In genomic region chr12:31119531-31120211, GRCh38 we compare ENCODE assay signal across 13 cellular contexts. TPM values are rescaled to one million over a fixed set of nuclear protein-coding genes. Genes with fewer than 3 reads are reported as not detected.
DNase-seq lines count a peak whose midpoint lies in the region; ATAC-seq, FAIRE-seq and TF ChIP-seq lines count a peak whose summit lies in the region.
"Had no signal": no experiment of that assay in that cellular context is flagged by ENCODE, and none has a peak within 500 bp of the region (broad histone marks: within the 10 kb centered on the region; RNA-seq: fewer than 3 reads in every experiment).

No MANE protein-coding gene starts in this region.

- no peak overlapping the region for H3K4ac ChIP-seq in H1 (replicated peaks; ENCODE audit: insufficient read length, low read depth, low read length)

- H3K14ac ChIP-seq in H1 (ENCODE audit: insufficient read length): no peak overlapping the region

- H3K4me1 ChIP-seq in Caco-2 (peaks cover 17% of the 10 kb centered on the region), OCI-LY1 (ENCODE audit: insufficient read depth, low read length, severe bottlenecking) (peaks cover 10% of the 10 kb centered on the region), H1 (replicated peaks in 1 of 4; ENCODE audit: control insufficient read depth in 3 of 4, insufficient read depth in 4 of 4, low read length in 3 of 4) (peaks cover 0 to 9% (median 0%) of the 10 kb centered on the region in 4 experiments; a peak in 5 of 7 replicates), osteoblast (ENCODE audit: insufficient read depth, low read length) (no peaks in the 10 kb centered on the region)
- H3K4me1 ChIP-seq: foreskin keratinocyte had no signal

- H3K36me3 Mint-ChIP-seq in Caco-2 (ENCODE audit: insufficient read depth, unreplicated experiment): peaks cover 6% of the 10 kb centered on the region

- H3K27me3 Mint-ChIP-seq in Caco-2 (ENCODE audit: insufficient read depth, unreplicated experiment): peaks cover 7% of the 10 kb centered on the region

- H4K8ac ChIP-seq in H1 (ENCODE audit: extremely low read depth, insufficient read depth, low read length): no peak overlapping the region

- H3K79me2 ChIP-seq in OCI-LY1 (ENCODE audit: insufficient read depth, low read length): no peaks in the 10 kb centered on the region
- no peaks in the 10 kb centered on the region for H3K79me2 ChIP-seq in H1 (ENCODE audit: control insufficient read depth in 1 of 2, insufficient read depth in 2 of 2, low read length in 2 of 2)
- H3K79me2 ChIP-seq in osteoblast (ENCODE audit: insufficient read depth, low read length): no peaks in the 10 kb centered on the region

- intact Hi-C loops in Caco-2 (cut with micrococcal nuclease; ENCODE audit: unreplicated experiment): loop anchor here (2.0 kb wide), 1 partner anchor 57 kb away; no protein-coding TSS in a partner anchor

- H3K27ac Mint-ChIP-seq in Caco-2 (ENCODE audit: unreplicated experiment): no peak overlapping the region

- no peak overlapping the region for H4K91ac ChIP-seq in H1 (replicated peaks; ENCODE audit: insufficient read length, low read length)

- DNase-seq in Caco-2 (no peak), H1 (ENCODE audit: low read depth in 1 of 2, low spot score in 2 of 2) (peak in 1 of 2 experiments; percentile 46), osteoblast (ENCODE audit: insufficient read length, low spot score, missing footprints) (peak; percentile 76), superior temporal gyrus (ENCODE audit: extremely low spot score) (no peak), cerebellar nuclear complex (lab: John Stamatoyannopoulos, UW) (no peak), D721Med (ENCODE audit: insufficient read length, low spot score) (no peak)
- DNase-seq: DND-41, foreskin keratinocyte had no signal

- POLR2A ChIA-PET in Caco-2 (lab: Charles Lee) (no interaction called here), H1 (lab: Charles Lee; ENCODE audit: partially characterized antibody) (interaction anchor here (1.3 kb wide), 1 partner anchor 106 kb away, joined by 3 read pairs; no protein-coding TSS in a partner anchor)

- H3K4me2 ChIP-seq in OCI-LY1 (ENCODE audit: low read length) (peak overlapping the region; percentile 100), H1 (ENCODE audit: insufficient read depth in 1 of 2, low read depth in 2 of 2, low read length in 2 of 2) (peak overlapping the region; percentile 71 to 73), osteoblast (ENCODE audit: insufficient read depth, low read length) (no peak overlapping the region)
- H3K4me2 ChIP-seq: PC-9 had no signal

- H4K20me1 ChIP-seq in OCI-LY1 (ENCODE audit: insufficient read depth, low read length) (no peaks in the 10 kb centered on the region), H1 (replicated peaks in 1 of 2; ENCODE audit: control insufficient read depth in 1 of 2, insufficient read depth in 2 of 2, low read length in 2 of 2) (peaks cover 0 to 2% of the 10 kb centered on the region in 2 experiments), osteoblast (ENCODE audit: insufficient read depth, low read length) (no peaks in the 10 kb centered on the region)

- TF ChIP-seq RAD21 in H1 (IDR thresholded peaks at IDR 0.05 in 1 of 2, conservative IDR thresholded peaks at IDR 0.05 in 1 of 2; ENCODE audit: low read depth in 2 of 2, low read length in 2 of 2): no peak

- H2BK20ac ChIP-seq in H1 (ENCODE audit: low read length): no peak overlapping the region

- no peak overlapping the region for H3K27ac ChIP-seq in OCI-LY1 (ENCODE audit: low read depth, low read length, poor library complexity, severe bottlenecking)
- no peak overlapping the region for H3K27ac ChIP-seq in H1 (ENCODE audit: low read depth, low read length)
- H3K27ac ChIP-seq in osteoblast (ENCODE audit: low read depth, low read length): no peak overlapping the region
- H3K27ac ChIP-seq: foreskin keratinocyte, PC-9 had no signal

- H3K23ac ChIP-seq in H1 (ENCODE audit: insufficient read length): no peak overlapping the region

- H3K18ac ChIP-seq in H1 (ENCODE audit: extremely low read depth, low read length): no peak overlapping the region; the same call in 1 of the 2 replicates

- 23% methylated on average over 13 of the region's 38 CpGs; no CpG with 5 or more reads in 1 of the 2 experiments for WGBS in H1 (ENCODE audit: extremely low coverage in 1 of 2, insufficient coverage in 1 of 2, insufficient read length in 1 of 2, insufficient replicate concordance in 2 of 2, low coverage in 1 of 2, low lambda C conversion rate in 2 of 2, missing lambda C conversion rate in 1 of 2), 2 experiments

- peak overlapping the region; percentile 69 for H3K4me3 Mint-ChIP-seq in Caco-2 (ENCODE audit: unreplicated experiment)

- H2AFZ ChIP-seq in OCI-LY1 (ENCODE audit: low read length) (no peak overlapping the region), H1 (ENCODE audit: low read length) (no peak overlapping the region), osteoblast (ENCODE audit: low read length) (no peak overlapping the region)
- H2AFZ ChIP-seq: PC-9 had no signal

- CTCF ChIA-PET in Caco-2 (lab: Charles Lee): no interaction called here
- CTCF ChIA-PET in H1 (lab: Charles Lee; ENCODE audit: partially characterized antibody): interaction anchor here (0.6 to 2.3 kb wide), 2 partner anchors 118 to 164 kb away, joined by 3 to 7 read pairs; no protein-coding TSS in a partner anchor

- no peak overlapping the region for H2BK12ac ChIP-seq in H1 (ENCODE audit: low read depth, low read length)

- H3K9me3 Mint-ChIP-seq in Caco-2 (ENCODE audit: unreplicated experiment): no peaks in the 10 kb centered on the region

- BruUV-seq in Caco-2 (replicated peaks; lab: Mats Ljungman, UMichigan): no TSS peak

- no peak for TF ChIP-seq EP300 in H1 (IDR thresholded peaks at IDR 0.05; ENCODE audit: borderline replicate concordance in 1 of 2, low read depth in 2 of 2, low read length in 2 of 2)

- no peak for TF ChIP-seq POLR2A in H1 (IDR thresholded peaks at IDR 0.05; ENCODE audit: control extremely low read depth in 1 of 2, low read depth in 2 of 2, low read length in 2 of 2)

- FAIRE-seq in H1 (lab: Jason Lieb, UNC): no peak
- no peak for FAIRE-seq in D721Med (lab: Jason Lieb, UNC)

- H2BK15ac ChIP-seq in H1 (ENCODE audit: low read length): no peak overlapping the region

- no peak for ATAC-seq in HG02623 (IDR thresholded peaks at IDR 0.05; ENCODE audit: unreplicated experiment)
- ATAC-seq: left lobe of liver had no signal

- H3K23me2 ChIP-seq in H1 (ENCODE audit: low read depth, low read length): peaks cover 11% of the 10 kb centered on the region; the same call in 1 of the 2 replicates

- no peaks in the 10 kb centered on the region for H3F3A ChIP-seq in OCI-LY1 (ENCODE audit: insufficient read depth, low read length)

- no peaks in the 10 kb centered on the region for H3K4me1 Mint-ChIP-seq in Caco-2 (ENCODE audit: low read depth, unreplicated experiment)

- no peak overlapping the region for H4K5ac ChIP-seq in H1 (ENCODE audit: insufficient read length, low read depth, low read length)

- H3K36me3 ChIP-seq in Caco-2 (ENCODE audit: control insufficient read depth, insufficient read depth, low read length): no peaks in the 10 kb centered on the region
- no peaks in the 10 kb centered on the region for H3K36me3 ChIP-seq in OCI-LY1 (ENCODE audit: insufficient read depth, low read length)
- H3K36me3 ChIP-seq in H1 (ENCODE audit: control insufficient read depth in 2 of 4, insufficient read depth in 4 of 4, low read length in 3 of 4): no peaks in the 10 kb centered on the region; a peak in 1 of 8 replicates
- no peaks in the 10 kb centered on the region for H3K36me3 ChIP-seq in osteoblast (ENCODE audit: insufficient read depth, low read length)
- H3K36me3 ChIP-seq: uterus had no signal

- no peak overlapping the region for H3K56ac ChIP-seq in H1 (replicated peaks; ENCODE audit: insufficient read length, low read depth, low read length)

- peak overlapping the region; percentile 84 for H3K9ac ChIP-seq in OCI-LY1 (ENCODE audit: low read length)
- no peak overlapping the region for H3K9ac ChIP-seq in H1 (replicated peaks in 1 of 4; ENCODE audit: extremely low read depth in 1 of 4, low read depth in 3 of 4, low read length in 3 of 4)

- no peaks in the 10 kb centered on the region for H3K9me2 ChIP-seq in OCI-LY1 (ENCODE audit: low read depth, low read length)

- no peak overlapping the region for H2AK5ac ChIP-seq in H1 (ENCODE audit: low read depth, low read length)

- peaks cover 3% of the 10 kb centered on the region; the same call in 1 of the 2 replicates for H3K27me3 ChIP-seq in Caco-2 (replicated peaks; ENCODE audit: control insufficient read depth, insufficient read depth, low read length)
- H3K27me3 ChIP-seq in OCI-LY1 (ENCODE audit: insufficient read depth, low read length): no peaks in the 10 kb centered on the region
- H3K27me3 ChIP-seq in H1 (replicated peaks in 1 of 4; ENCODE audit: control insufficient read depth in 3 of 4, extremely low read depth in 1 of 4, insufficient read depth in 3 of 4, low read length in 3 of 4): peaks cover 18 to 33% (median 31%) of the 10 kb centered on the region in 4 experiments
- H3K27me3 ChIP-seq in osteoblast (ENCODE audit: insufficient read depth, low read length): peaks cover 37% of the 10 kb centered on the region

- H2BK5ac ChIP-seq in H1 (ENCODE audit: low read depth, low read length): no peak overlapping the region

- no peaks in the 10 kb centered on the region for H3K9me3 ChIP-seq in Caco-2
- H3K9me3 ChIP-seq in OCI-LY1 (ENCODE audit: low read length): no peaks in the 10 kb centered on the region
- no peaks in the 10 kb centered on the region for H3K9me3 ChIP-seq in H1 (ENCODE audit: insufficient read depth in 2 of 2, low read depth in 1 of 2, low read length in 1 of 2)
- no peaks in the 10 kb centered on the region for H3K9me3 ChIP-seq in osteoblast (ENCODE audit: low read depth, low read length)
- H3K9me3 ChIP-seq: uterus had no signal

- H3K79me1 ChIP-seq in H1 (ENCODE audit: low read depth, low read length): no peaks in the 10 kb centered on the region

- H3K4me3 ChIP-seq in Caco-2 (ENCODE audit: low read depth, low read length): peak overlapping the region; percentile 27
- H3K4me3 ChIP-seq in OCI-LY1 (ENCODE audit: low read depth, low read length, poor library complexity, severe bottlenecking): peak overlapping the region; percentile 82
- H3K4me3 ChIP-seq in H1 (ENCODE audit: extremely low read depth in 1 of 4, insufficient read depth in 2 of 4, low read depth in 3 of 4, low read length in 4 of 4): peak overlapping the region in 3 of 4 experiments; percentile 5 to 60 (median 36); a peak in 5 of 8 replicates
- no peak overlapping the region for H3K4me3 ChIP-seq in osteoblast (ENCODE audit: insufficient read depth, low read length)
- H3K4me3 ChIP-seq: PC-9 had no signal

- H2BK120ac ChIP-seq in H1 (replicated peaks; ENCODE audit: low read depth, low read length): no peak overlapping the region

- TF ChIP-seq CTCF in Caco-2 (IDR thresholded peaks at IDR 0.05; ENCODE audit: insufficient read depth in 1 of 2, low read depth in 1 of 2, low read length in 1 of 2, severe bottlenecking in 1 of 2, unreplicated experiment in 1 of 2) (no peak), OCI-LY1 (IDR thresholded peaks at IDR 0.05; ENCODE audit: low read length) (no peak), H1 (IDR thresholded peaks at IDR 0.05; ENCODE audit: control extremely low read depth in 1 of 3, insufficient read depth in 1 of 3, low read depth in 1 of 3, low read length in 3 of 3) (no peak), osteoblast (IDR thresholded peaks at IDR 0.05; ENCODE audit: extremely low read depth, low read depth, low read length) (no peak), D721Med (IDR thresholded peaks at IDR 0.05; ENCODE audit: insufficient read depth, missing control alignments) (no peak)

RNA-seq across cellular contexts. Expression of gene DDX11, which starts 46.0 kb away (rescaled TPM):
- total RNA-seq in Caco-2 (2022): 175 and 200 TPM in 2 replicates
- total RNA-seq in H1 (2021; fragmentation: NEBNext Ultra II Directional; extraction: Animal tissue kit (Norgen Biotek cat#: 25700)): 135 and 141 TPM in 2 replicates
- polyA plus RNA-seq in H1 (2011; rRNA removed): 61.6 and 77.3 TPM in 2 replicates
- polyA plus RNA-seq in H1 (2011; cell fraction: cytosol; rRNA removed): 89.6 TPM
- 466 TPM for polyA plus RNA-seq in H1 (2011; cell fraction: nucleus; rRNA removed)
- 106 to 121 TPM (median 117 TPM) in 4 replicates for polyA plus RNA-seq in H1 (2012, experiment 1 of 2)
- 60.6 TPM for polyA plus RNA-seq in H1 (2012, experiment 2 of 2)
- polyA plus RNA-seq in H1 (2013, experiment 1 of 2): 52.1 TPM
- 44.4 TPM for polyA plus RNA-seq in H1 (2013, experiment 2 of 2)
- 107 and 110 TPM in 2 replicates for polyA minus RNA-seq in H1 (2011; rRNA and poly(A)+ RNA removed)
- 61.2 TPM for polyA minus RNA-seq in H1 (2011; cell fraction: cytosol; rRNA and poly(A)+ RNA removed)
- 182 TPM for polyA minus RNA-seq in H1 (2011; cell fraction: nucleus; rRNA and poly(A)+ RNA removed)
- total RNA-seq in osteoblast: 15.9 and 28.9 TPM in 2 replicates
